Comparison of ENCODE assay signal across 14 cellular contexts in the genomic region with DNA sequence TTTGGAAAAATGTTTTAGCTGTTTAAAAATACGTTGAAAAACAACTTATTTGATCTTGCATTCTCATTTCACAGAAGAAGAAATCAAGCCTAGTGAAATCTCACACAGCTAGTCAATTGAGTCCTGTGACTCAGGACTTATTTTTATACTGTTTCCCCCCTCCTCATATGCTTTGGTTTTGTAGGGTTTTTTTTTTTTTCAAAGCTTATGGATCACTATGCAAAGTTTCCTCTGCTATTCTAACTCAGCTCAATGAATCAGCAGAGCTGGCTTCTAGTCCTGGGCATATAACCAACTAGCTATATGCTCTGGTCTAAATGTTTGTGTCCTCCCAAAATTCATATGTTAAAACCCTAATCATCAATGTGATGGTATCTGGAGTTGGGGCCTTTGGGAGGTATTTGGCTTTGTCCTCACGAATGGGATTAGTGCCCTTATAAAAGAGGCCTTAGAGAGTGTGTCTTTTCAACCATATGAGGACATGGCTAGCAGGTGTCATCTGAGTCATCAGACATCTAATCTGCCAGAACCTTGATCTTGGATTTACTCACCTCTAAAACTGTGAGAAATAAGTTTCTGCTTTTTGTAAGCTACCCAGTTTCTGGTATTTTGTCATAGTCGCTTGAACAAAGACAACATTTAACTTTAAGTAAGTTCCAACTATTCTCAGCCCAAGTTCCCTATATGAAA.
DNase-seq lines count a peak whose midpoint lies in the region; ATAC-seq and TF ChIP-seq lines count a peak whose summit lies in the region.
"Had no signal": no experiment of that assay in that cellular context is flagged by ENCODE, and none has a peak within 500 bp of the region (broad histone marks: within the 10 kb centered on the region; RNA-seq: fewer than 3 reads in every experiment).

No MANE protein-coding gene starts in this region.

- no peak overlapping the region for H3K27ac ChIP-seq in sigmoid colon

- 84 to 88% methylated on average over 3 of the region's 3 CpGs for WGBS in sigmoid colon, 2 donors

- peak; percentile 84 for ATAC-seq in GM18519 (IDR thresholded peaks at IDR 0.05; ENCODE audit: low FRiP score, unreplicated experiment)
- peak; percentile 55 for ATAC-seq in GM21423 (IDR thresholded peaks at IDR 0.05; ENCODE audit: unreplicated experiment)
- peak; percentile 77 for ATAC-seq in HG02981 (IDR thresholded peaks at IDR 0.05; ENCODE audit: unreplicated experiment)
- ATAC-seq: stimulated activated naive CD8-positive, alpha-beta T cell treated with anti-CD3 and anti-CD28 coated beads, Interleukin-15, Interleukin-2, amounts not matched to agents 100 U/mL and 50 U/mL, for 24 hours had no signal

- no peak overlapping the region for H3K4me3 ChIP-seq in sigmoid colon

- TF ChIP-seq EP300 in sigmoid colon (IDR thresholded peaks at IDR 0.05): no peak

- no peaks in the 10 kb centered on the region for H3K27me3 ChIP-seq in sigmoid colon

- DNase-seq in LHCN-M2 (ENCODE audit: low read depth): peak; percentile 28
- DNase-seq in HPDE6-E6E7 (ENCODE audit: extremely low spot score): no peak
- DNase-seq in SW 1271 (lab: John Stamatoyannopoulos, UW): no peak
- no peak for DNase-seq in sigmoid colon
- DNase-seq in stimulated activated CD4-positive, alpha-beta T cell treated with anti-CD3 and anti-CD28 coated beads, Interleukin-12 subunit alpha, Interleukin-12 subunit beta, amount 100 ng/mL, for 4 hours: no peak
- DNase-seq: activated CD4-positive, alpha-beta T cell treated with anti-CD3 and anti-CD28 coated beads for 1 hour; AML-193; effector CD8-positive, alpha-beta T cell; NCI-H2081 treated with DMSO at 0.1 percent for 48 hours; stimulated activated CD4-positive, alpha-beta T cell treated with anti-CD3 and anti-CD28 coated beads, Interleukin-4, amount 100 ng/mL, for 1 hour; stimulated activated naive CD8-positive, alpha-beta T cell treated with anti-CD3 and anti-CD28 coated beads, Interleukin-15, Interleukin-2, amounts not matched to agents 100 U/mL and 50 U/mL, for 24 hours had no signal

- TF ChIP-seq POLR2A in sigmoid colon (IDR thresholded peaks at IDR 0.05): no peak

- H3K4me1 ChIP-seq in sigmoid colon: no peaks in the 10 kb centered on the region

- H3K9me3 ChIP-seq in sigmoid colon: no peaks in the 10 kb centered on the region

- H3K36me3 ChIP-seq in sigmoid colon: no peaks in the 10 kb centered on the region

- intact Hi-C loops in sigmoid colon (cut with DNase I): no loop called here

- no peak for TF ChIP-seq CTCF in sigmoid colon (IDR thresholded peaks at IDR 0.05)
